2 cellular contexts compared by ENCODE assay signal in the genomic region with DNA sequence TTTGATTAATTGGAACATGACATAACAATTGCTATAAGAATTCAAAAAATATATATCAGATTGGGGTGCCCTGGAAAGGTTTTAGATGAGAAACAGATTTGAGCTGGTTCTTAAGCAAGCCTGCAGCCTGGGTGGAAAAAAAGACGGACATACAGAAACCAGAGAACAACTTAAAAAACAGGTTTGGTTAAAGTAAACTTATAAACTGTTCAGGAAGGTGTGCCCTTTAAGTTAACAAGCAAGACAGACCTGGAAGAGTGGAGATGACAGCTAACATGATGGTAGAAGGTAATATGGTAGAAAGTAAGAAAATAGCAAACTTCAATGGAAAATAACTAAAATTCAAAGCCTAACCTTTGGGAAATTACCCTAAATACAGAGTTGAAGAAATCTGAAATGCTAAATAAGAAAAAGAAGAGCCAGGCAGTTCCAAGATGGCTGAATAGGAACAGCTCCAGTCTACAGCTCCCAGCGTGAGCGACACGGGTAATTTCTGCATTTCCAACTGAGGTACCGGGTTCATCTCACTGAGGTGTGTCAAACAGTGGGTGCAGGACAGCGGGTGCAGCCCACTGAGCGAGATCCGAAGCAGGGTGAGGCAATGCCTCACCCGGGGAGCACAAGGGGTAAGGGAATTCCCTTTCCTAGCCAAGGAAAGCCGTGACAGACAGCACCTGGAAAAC.
A peak's percentile ranks its signal among the peaks of the same experiment; 100 is the strongest.
TF ChIP-seq lines count a peak whose summit lies in the region.

No MANE protein-coding gene starts in this region.

TF ChIP-seq in HEK293, 187 proteins besides CTCF, POLR2A, EP300 and RAD21 (continued from another document):
- TF ChIP-seq, protein P1, sequence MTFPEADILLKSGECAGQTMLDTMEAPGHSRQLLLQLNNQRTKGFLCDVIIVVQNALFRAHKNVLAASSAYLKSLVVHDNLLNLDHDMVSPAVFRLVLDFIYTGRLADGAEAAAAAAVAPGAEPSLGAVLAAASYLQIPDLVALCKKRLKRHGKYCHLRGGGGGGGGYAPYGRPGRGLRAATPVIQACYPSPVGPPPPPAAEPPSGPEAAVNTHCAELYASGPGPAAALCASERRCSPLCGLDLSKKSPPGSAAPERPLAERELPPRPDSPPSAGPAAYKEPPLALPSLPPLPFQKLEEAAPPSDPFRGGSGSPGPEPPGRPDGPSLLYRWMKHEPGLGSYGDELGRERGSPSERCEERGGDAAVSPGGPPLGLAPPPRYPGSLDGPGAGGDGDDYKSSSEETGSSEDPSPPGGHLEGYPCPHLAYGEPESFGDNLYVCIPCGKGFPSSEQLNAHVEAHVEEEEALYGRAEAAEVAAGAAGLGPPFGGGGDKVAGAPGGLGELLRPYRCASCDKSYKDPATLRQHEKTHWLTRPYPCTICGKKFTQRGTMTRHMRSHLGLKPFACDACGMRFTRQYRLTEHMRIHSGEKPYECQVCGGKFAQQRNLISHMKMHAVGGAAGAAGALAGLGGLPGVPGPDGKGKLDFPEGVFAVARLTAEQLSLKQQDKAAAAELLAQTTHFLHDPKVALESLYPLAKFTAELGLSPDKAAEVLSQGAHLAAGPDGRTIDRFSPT (tag by site-specific recombination; IDR thresholded peaks at IDR 0.05), result no peak
- no peak for TF ChIP-seq ZNF549 (tag by site-specific recombination; IDR thresholded peaks at IDR 0.05)
- TF ChIP-seq, protein P2, sequence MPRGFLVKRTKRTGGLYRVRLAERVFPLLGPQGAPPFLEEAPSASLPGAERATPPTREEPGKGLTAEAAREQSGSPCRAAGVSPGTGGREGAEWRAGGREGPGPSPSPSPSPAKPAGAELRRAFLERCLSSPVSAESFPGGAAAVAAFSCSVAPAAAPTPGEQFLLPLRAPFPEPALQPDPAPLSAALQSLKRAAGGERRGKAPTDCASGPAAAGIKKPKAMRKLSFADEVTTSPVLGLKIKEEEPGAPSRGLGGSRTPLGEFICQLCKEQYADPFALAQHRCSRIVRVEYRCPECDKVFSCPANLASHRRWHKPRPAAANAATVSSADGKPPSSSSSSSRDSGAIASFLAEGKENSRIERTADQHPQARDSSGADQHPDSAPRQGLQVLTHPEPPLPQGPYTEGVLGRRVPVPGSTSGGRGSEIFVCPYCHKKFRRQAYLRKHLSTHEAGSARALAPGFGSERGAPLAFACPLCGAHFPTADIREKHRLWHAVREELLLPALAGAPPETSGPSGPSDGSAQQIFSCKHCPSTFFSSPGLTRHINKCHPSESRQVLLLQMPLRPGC (tag by site-specific recombination; IDR thresholded peaks at IDR 0.05), result no peak
- no peak for TF ChIP-seq ZNF146 (tag by site-specific recombination; IDR thresholded peaks at IDR 0.05)
- TF ChIP-seq, protein P3, sequence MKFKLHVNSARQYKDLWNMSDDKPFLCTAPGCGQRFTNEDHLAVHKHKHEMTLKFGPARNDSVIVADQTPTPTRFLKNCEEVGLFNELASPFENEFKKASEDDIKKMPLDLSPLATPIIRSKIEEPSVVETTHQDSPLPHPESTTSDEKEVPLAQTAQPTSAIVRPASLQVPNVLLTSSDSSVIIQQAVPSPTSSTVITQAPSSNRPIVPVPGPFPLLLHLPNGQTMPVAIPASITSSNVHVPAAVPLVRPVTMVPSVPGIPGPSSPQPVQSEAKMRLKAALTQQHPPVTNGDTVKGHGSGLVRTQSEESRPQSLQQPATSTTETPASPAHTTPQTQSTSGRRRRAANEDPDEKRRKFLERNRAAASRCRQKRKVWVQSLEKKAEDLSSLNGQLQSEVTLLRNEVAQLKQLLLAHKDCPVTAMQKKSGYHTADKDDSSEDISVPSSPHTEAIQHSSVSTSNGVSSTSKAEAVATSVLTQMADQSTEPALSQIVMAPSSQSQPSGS (tag by site-specific recombination; IDR thresholded peaks at IDR 0.05; ENCODE audit: low read depth), result no peak
- no peak for TF ChIP-seq ZSCAN30 (tag by site-specific recombination; IDR thresholded peaks at IDR 0.05)
- TF ChIP-seq ZIC2 (tag by site-specific recombination; IDR thresholded peaks at IDR 0.05), result peak; percentile 64
- TF ChIP-seq ZNF341 (tag by site-specific recombination; IDR thresholded peaks at IDR 0.05; ENCODE audit: low read depth), result peak; percentile 51

TF ChIP-seq in WTC11, 78 proteins besides CTCF, POLR2A, EP300 and RAD21 (continued from another document):
- TF ChIP-seq, protein P4, sequence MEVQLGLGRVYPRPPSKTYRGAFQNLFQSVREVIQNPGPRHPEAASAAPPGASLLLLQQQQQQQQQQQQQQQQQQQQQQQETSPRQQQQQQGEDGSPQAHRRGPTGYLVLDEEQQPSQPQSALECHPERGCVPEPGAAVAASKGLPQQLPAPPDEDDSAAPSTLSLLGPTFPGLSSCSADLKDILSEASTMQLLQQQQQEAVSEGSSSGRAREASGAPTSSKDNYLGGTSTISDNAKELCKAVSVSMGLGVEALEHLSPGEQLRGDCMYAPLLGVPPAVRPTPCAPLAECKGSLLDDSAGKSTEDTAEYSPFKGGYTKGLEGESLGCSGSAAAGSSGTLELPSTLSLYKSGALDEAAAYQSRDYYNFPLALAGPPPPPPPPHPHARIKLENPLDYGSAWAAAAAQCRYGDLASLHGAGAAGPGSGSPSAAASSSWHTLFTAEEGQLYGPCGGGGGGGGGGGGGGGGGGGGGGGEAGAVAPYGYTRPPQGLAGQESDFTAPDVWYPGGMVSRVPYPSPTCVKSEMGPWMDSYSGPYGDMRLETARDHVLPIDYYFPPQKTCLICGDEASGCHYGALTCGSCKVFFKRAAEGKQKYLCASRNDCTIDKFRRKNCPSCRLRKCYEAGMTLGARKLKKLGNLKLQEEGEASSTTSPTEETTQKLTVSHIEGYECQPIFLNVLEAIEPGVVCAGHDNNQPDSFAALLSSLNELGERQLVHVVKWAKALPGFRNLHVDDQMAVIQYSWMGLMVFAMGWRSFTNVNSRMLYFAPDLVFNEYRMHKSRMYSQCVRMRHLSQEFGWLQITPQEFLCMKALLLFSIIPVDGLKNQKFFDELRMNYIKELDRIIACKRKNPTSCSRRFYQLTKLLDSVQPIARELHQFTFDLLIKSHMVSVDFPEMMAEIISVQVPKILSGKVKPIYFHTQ (CRISPR knock-in tag; IDR thresholded peaks at IDR 0.05), result 0 out of 2 replicates have a peak, but pooled peaks have one; percentile 46
- no peak for TF ChIP-seq NR3C1 (CRISPR knock-in tag; conservative IDR thresholded peaks at IDR 0.05; ENCODE audit: low read depth)
